13 cellular contexts compared by ENCODE assay signal in the genomic region with DNA sequence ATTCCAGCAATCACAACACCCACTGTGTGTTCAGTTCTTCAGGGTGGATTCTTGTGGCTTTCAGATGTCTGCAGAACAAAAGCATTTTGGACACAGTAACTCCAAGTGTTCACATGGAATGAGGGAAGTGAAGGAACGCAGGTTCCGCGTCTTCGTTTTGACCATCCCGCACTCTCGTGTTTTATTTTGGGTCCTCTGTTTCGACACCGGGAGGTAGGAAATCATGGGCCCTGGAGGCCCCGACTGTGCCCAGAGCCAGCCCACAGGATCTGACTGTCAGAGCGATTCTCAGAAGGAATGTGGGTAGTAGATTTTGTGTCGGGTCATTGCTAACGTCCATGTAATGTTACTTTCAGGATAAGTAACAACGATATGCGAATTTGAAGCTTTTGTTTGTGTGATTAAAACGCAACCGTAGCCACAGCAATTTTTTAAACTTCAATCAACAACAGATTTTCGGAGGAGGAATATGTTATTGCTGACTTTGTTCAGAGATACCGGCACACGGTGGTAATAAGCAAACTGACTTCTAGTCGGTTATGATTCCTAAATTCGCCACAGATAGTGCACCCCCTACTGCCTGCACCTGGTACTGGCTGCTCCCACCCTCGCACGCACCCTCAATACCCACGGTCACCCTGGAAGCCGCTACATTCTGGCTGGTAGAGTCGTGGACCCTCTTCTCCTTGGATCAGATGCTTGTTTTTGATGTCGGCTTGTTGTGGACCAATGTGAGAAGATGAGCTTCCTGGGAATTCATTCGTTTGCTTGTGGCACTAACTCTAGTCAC. TPM values are rescaled to one million over a fixed set of nuclear protein-coding genes. Genes with fewer than 3 reads are reported as not detected.
DNase-seq lines count a peak whose midpoint lies in the region; ATAC-seq, FAIRE-seq and TF ChIP-seq lines count a peak whose summit lies in the region.
"Had no signal": no experiment of that assay in that cellular context is flagged by ENCODE, and none has a peak within 500 bp of the region (broad histone marks: within the 10 kb centered on the region; RNA-seq: fewer than 3 reads in every experiment).

No MANE protein-coding gene starts in this region.

- no peaks in the 10 kb centered on the region; the same call in 1 of the 2 replicates for H4K20me1 ChIP-seq in HepG2 (ENCODE audit: insufficient read depth, low read length)

- POLR2A ChIA-PET in HepG2 (lab: Yijun Ruan, JAX): no interaction called here

- TF ChIP-seq POLR2A in HepG2 (IDR thresholded peaks at IDR 0.05; ENCODE audit: insufficient read depth in 1 of 2, low read depth in 2 of 2, low read length in 2 of 2) (no peak), vagina (IDR thresholded peaks at IDR 0.05) (no peak)

- H3K9ac ChIP-seq in HepG2 (ENCODE audit: insufficient read depth, low read depth, low read length): no peak overlapping the region

- peaks cover 19 to 27% of the 10 kb centered on the region in 2 experiments; a peak in 4 of 5 replicates for H3K36me3 ChIP-seq in HepG2 (replicated peaks in 1 of 2; ENCODE audit: control insufficient read depth in 1 of 2, insufficient read depth in 2 of 2, low read length in 2 of 2)
- peaks cover 0 to 48% of the 10 kb centered on the region in 2 donors for H3K36me3 ChIP-seq in vagina
- peaks cover 0 to 7% of the 10 kb centered on the region in 2 donors for H3K36me3 ChIP-seq in aorta (ENCODE audit: control insufficient read depth in 1 of 2, insufficient read depth in 2 of 2, low read length in 1 of 2)
- H3K36me3 ChIP-seq: SJCRH30 had no signal

- H3K27ac ChIP-seq in VCaP (no peak overlapping the region), HepG2 (ENCODE audit: extremely low read length, insufficient read depth, low read length) (no peak overlapping the region), vagina (no peak overlapping the region), aorta (ENCODE audit: low read depth in 1 of 2, low read length in 2 of 2) (no peak overlapping the region)
- H3K27ac ChIP-seq: SJCRH30 had no signal

- H2AFZ ChIP-seq in HepG2 (ENCODE audit: low read length): no peak overlapping the region

- no peak overlapping the region for H3K4me3 ChIP-seq in HepG2 (replicated peaks in 1 of 3; ENCODE audit: insufficient read depth in 1 of 3, low read depth in 2 of 3, low read length in 3 of 3)
- no peak overlapping the region for H3K4me3 ChIP-seq in vagina
- H3K4me3 ChIP-seq in aorta (ENCODE audit: low read length in 2 of 2): no peak overlapping the region
- H3K4me3 ChIP-seq: SJCRH30 had no signal

- no peak overlapping the region for H3K4me2 ChIP-seq in HepG2 (ENCODE audit: low read depth, low read length)

- 94% methylated on average over 28 of the region's 28 CpGs for WGBS in HepG2 (ENCODE audit: low lambda C conversion rate)
- 95% methylated on average over 28 of the region's 28 CpGs for WGBS in aorta, 2 donors

- no peak for TF ChIP-seq RAD21 in HepG2 (CRISPR knock-in tag; IDR thresholded peaks at IDR 0.05)

- peak; percentile 27 for TF ChIP-seq CTCF in AG09319 (IDR thresholded peaks at IDR 0.05; ENCODE audit: low read depth, low read length)
- TF ChIP-seq CTCF in GM10266 (IDR thresholded peaks at IDR 0.05; ENCODE audit: control insufficient read depth, insufficient read depth, low read depth, missing control alignments): peak; percentile 25
- peak; percentile 20; the same call in 1 of the 2 replicates for TF ChIP-seq CTCF in VCaP (conservative IDR thresholded peaks at IDR 0.05)
- 0 out of 2 replicates have a peak, but pooled peaks have one; percentile 12 for TF ChIP-seq CTCF in HepG2 (CRISPR knock-in tag; IDR thresholded peaks at IDR 0.05)
- TF ChIP-seq CTCF in vagina (IDR thresholded peaks at IDR 0.05): no peak

- no peak for TF ChIP-seq EP300 in HepG2 (IDR thresholded peaks at IDR 0.05; ENCODE audit: low read depth in 2 of 2, low read length in 2 of 2)
- TF ChIP-seq EP300 in HepG2 (CRISPR knock-in tag; IDR thresholded peaks at IDR 0.05; ENCODE audit: borderline replicate concordance): no peak

- no TSS peak for BruUV-seq in HepG2 (replicated peaks; lab: Mats Ljungman, UMichigan)

- ATAC-seq in HepG2 (no peak), aorta (ENCODE audit: low FRiP score) (no peak)
- ATAC-seq: activated CD4-positive, CD25-positive, alpha-beta regulatory T cell treated with anti-CD3 and anti-CD28 coated beads, Interleukin-2, amount 50 U/mL, for 24 hours; naive thymus-derived CD4-positive, alpha-beta T cell had no signal

- in situ Hi-C loops in HepG2 (cut with HindIII; ENCODE audit: extremely low pct_ligation_motif_present, low pct_unique_long_range_greater_than_20kb): no loop called here

- CTCF ChIA-PET in HepG2 (lab: Yijun Ruan, JAX; ENCODE audit: low intra/inter-chr PET ratio, low total read pairs): no interaction called here

- H3K27me3 ChIP-seq in HepG2 (ENCODE audit: control insufficient read depth in 1 of 2, insufficient read depth in 2 of 2, low read length in 2 of 2) (no peaks in the 10 kb centered on the region), vagina (no peaks in the 10 kb centered on the region), aorta (ENCODE audit: control insufficient read depth in 1 of 2, insufficient read depth in 2 of 2, low read length in 1 of 2) (no peaks in the 10 kb centered on the region)
- H3K27me3 ChIP-seq: SJCRH30 had no signal

- no peak for DNase-seq in AG09319 (ENCODE audit: extremely low read depth, low read depth)
- DNase-seq in GM10266 (ENCODE audit: extremely low spot score): no peak
- DNase-seq in HepG2 (ENCODE audit: low spot score): no peak
- no peak for DNase-seq in T-helper 2 cell
- no peak for DNase-seq in vagina (ENCODE audit: extremely low spot score in 2 of 2)
- no peak for DNase-seq in NCI-H526 (lab: John Stamatoyannopoulos, UW)
- no peak for DNase-seq in aorta
- DNase-seq: naive thymus-derived CD4-positive, alpha-beta T cell; NCI-H2081 treated with DMSO at 0.1 percent for 48 hours; stimulated activated naive CD4-positive, alpha-beta T cell treated with Interleukin-2 at 50 U/mL for 16 hours had no signal

- FAIRE-seq in HepG2 (lab: Jason Lieb, UNC): no peak

- no peaks in the 10 kb centered on the region for H3K9me3 ChIP-seq in HepG2 (ENCODE audit: low read length)
- no peaks in the 10 kb centered on the region for H3K9me3 ChIP-seq in vagina
- no peaks in the 10 kb centered on the region for H3K9me3 ChIP-seq in aorta (ENCODE audit: control insufficient read depth, low read length)
- H3K9me3 ChIP-seq: SJCRH30 had no signal

- no peaks in the 10 kb centered on the region for H3K79me2 ChIP-seq in HepG2 (ENCODE audit: insufficient read depth, low read length)

- intact Hi-C loops in HepG2 (cut with micrococcal nuclease; ENCODE audit: unreplicated experiment) (no loop called here), vagina (cut with DNase I) (no loop called here), aorta (cut with DNase I) (no loop called here)

- no peaks in the 10 kb centered on the region for H3K4me1 ChIP-seq in HepG2 (ENCODE audit: insufficient read depth, low read length)
- H3K4me1 ChIP-seq in vagina: no peaks in the 10 kb centered on the region
- H3K4me1 ChIP-seq in aorta (ENCODE audit: control insufficient read depth in 1 of 2, insufficient read depth in 2 of 2, low read length in 2 of 2): no peaks in the 10 kb centered on the region
- H3K4me1 ChIP-seq: SJCRH30 had no signal

RNA-seq across cellular contexts. Expression of a gene that starts 10.5 kb away (rescaled TPM):
- total RNA-seq in HepG2 (2016; rRNA removed; fragmentation: Illumina TruSeq; extraction: Trizol) (0.60 and 4.1 TPM in 2 replicates), vagina (25.5 TPM), aorta (10 to 100 TPM; 22.1 to 53.1 TPM)
- total RNA-seq in HepG2 (2016; cell fraction: cytosol; rRNA removed; fragmentation: Illumina TruSeq; extraction: Trizol; ENCODE audit: low read depth): 3.0 and 3.1 TPM in 2 replicates
- 0.30 and 4.3 TPM in 2 replicates for total RNA-seq in HepG2 (2016; cell fraction: insoluble cytoplasmic fraction; rRNA removed; fragmentation: Illumina TruSeq; extraction: Trizol)
- 0.96 and 1.0 TPM in 2 replicates for total RNA-seq in HepG2 (2016; cell fraction: membrane; rRNA removed; fragmentation: Illumina TruSeq; extraction: Trizol)
- total RNA-seq in HepG2 (2016; cell fraction: nucleus; rRNA removed; fragmentation: Illumina TruSeq; extraction: Trizol): 8.0 and 8.6 TPM in 2 replicates
- polyA plus RNA-seq in HepG2 (2011; rRNA removed) (7.5 and 9.9 TPM in 2 replicates), aorta (10 to 100 TPM; 14.7 to 92.8 TPM)
- 1.3 and 1.9 TPM in 2 replicates for polyA plus RNA-seq in HepG2 (2011; cell fraction: cytosol; rRNA removed)
- polyA plus RNA-seq in HepG2 (2011; cell fraction: nucleus; rRNA removed): 184 and 219 TPM in 2 replicates
- 16.9 and 23.0 TPM in 2 replicates for polyA plus RNA-seq in HepG2 (2012)
- polyA plus RNA-seq in HepG2 (2016; cell fraction: cytosol; fragmentation: Illumina TruSeq; extraction: Trizol; ENCODE audit: low read depth): 0.41 and 0.51 TPM in 2 replicates
- 0.69 and 1.4 TPM in 2 replicates for polyA plus RNA-seq in HepG2 (2016; cell fraction: insoluble cytoplasmic fraction; fragmentation: Illumina TruSeq; extraction: Trizol; ENCODE audit: low read depth)
- polyA plus RNA-seq in HepG2 (2016; cell fraction: membrane; fragmentation: Illumina TruSeq; extraction: Trizol; ENCODE audit: low read depth): 0.55 and 0.71 TPM in 2 replicates
- 49.5 and 52.8 TPM in 2 replicates for polyA plus RNA-seq in HepG2 (2016; cell fraction: nucleus; fragmentation: Illumina TruSeq; extraction: Trizol; ENCODE audit: insufficient read depth, low read depth)
- 8.5 and 18.0 TPM in 2 replicates for polyA minus RNA-seq in HepG2 (2011; rRNA and poly(A)+ RNA removed; ENCODE audit: low replicate concordance)
- 0.49 and 0.88 TPM in 2 replicates for polyA minus RNA-seq in HepG2 (2011; cell fraction: cytosol; rRNA and poly(A)+ RNA removed)
- polyA minus RNA-seq in HepG2 (2011; cell fraction: nucleus; rRNA and poly(A)+ RNA removed): 24.2 and 30.1 TPM in 2 replicates

RNA-seq across cellular contexts. Expression of a gene that starts 52.0 kb away (rescaled TPM):
- total RNA-seq in HepG2 (2016; rRNA removed; fragmentation: Illumina TruSeq; extraction: Trizol) (28.0 and 40.5 TPM in 2 replicates), vagina (49.4 TPM), aorta (10 to 100 TPM; 48.7 to 75.7 TPM)
- 42.2 and 47.4 TPM in 2 replicates for total RNA-seq in HepG2 (2016; cell fraction: cytosol; rRNA removed; fragmentation: Illumina TruSeq; extraction: Trizol; ENCODE audit: low read depth)
- total RNA-seq in HepG2 (2016; cell fraction: insoluble cytoplasmic fraction; rRNA removed; fragmentation: Illumina TruSeq; extraction: Trizol): 26.0 and 32.7 TPM in 2 replicates
- 41.8 and 44.6 TPM in 2 replicates for total RNA-seq in HepG2 (2016; cell fraction: membrane; rRNA removed; fragmentation: Illumina TruSeq; extraction: Trizol)
- total RNA-seq in HepG2 (2016; cell fraction: nucleus; rRNA removed; fragmentation: Illumina TruSeq; extraction: Trizol): 52.2 and 59.0 TPM in 2 replicates
- polyA plus RNA-seq in HepG2 (2011; rRNA removed) (72.7 and 79.2 TPM in 2 replicates), aorta (10 to 100 TPM; 17.9 to 70.6 TPM)
- polyA plus RNA-seq in HepG2 (2011; cell fraction: cytosol; rRNA removed): 37.3 and 55.0 TPM in 2 replicates
- polyA plus RNA-seq in HepG2 (2011; cell fraction: nucleus; rRNA removed): 168 and 204 TPM in 2 replicates
- polyA plus RNA-seq in HepG2 (2012): 88.7 and 102 TPM in 2 replicates
- polyA plus RNA-seq in HepG2 (2016; cell fraction: cytosol; fragmentation: Illumina TruSeq; extraction: Trizol; ENCODE audit: low read depth): 6.6 and 6.7 TPM in 2 replicates
- polyA plus RNA-seq in HepG2 (2016; cell fraction: insoluble cytoplasmic fraction; fragmentation: Illumina TruSeq; extraction: Trizol; ENCODE audit: low read depth): 48.8 and 56.0 TPM in 2 replicates
- 27.8 and 29.3 TPM in 2 replicates for polyA plus RNA-seq in HepG2 (2016; cell fraction: membrane; fragmentation: Illumina TruSeq; extraction: Trizol; ENCODE audit: low read depth)
- polyA plus RNA-seq in HepG2 (2016; cell fraction: nucleus; fragmentation: Illumina TruSeq; extraction: Trizol; ENCODE audit: insufficient read depth, low read depth): 245 and 266 TPM in 2 replicates
- 15.4 and 22.9 TPM in 2 replicates for polyA minus RNA-seq in HepG2 (2011; rRNA and poly(A)+ RNA removed; ENCODE audit: low replicate concordance)
- 18.4 and 26.0 TPM in 2 replicates for polyA minus RNA-seq in HepG2 (2011; cell fraction: cytosol; rRNA and poly(A)+ RNA removed)
- 99.9 and 121 TPM in 2 replicates for polyA minus RNA-seq in HepG2 (2011; cell fraction: nucleus; rRNA and poly(A)+ RNA removed)

Comparison
In these comparisons a context has a peak if more than half of its experiments do, and no peak if none do; other contexts are left out.
1. CTCF ChIP-seq: peak in AG09319 (single experiment), GM10266 (single experiment), VCaP (single experiment) and HepG2 (single experiment); none in vagina (0 of 3).